In genomic region chr21:42424848-42425602, GRCh38 we compare ENCODE assay signal across 9 cellular contexts. TPM values are rescaled to one million over a fixed set of nuclear protein-coding genes. Genes with fewer than 3 reads are reported as not detected.
A peak's percentile ranks its signal among the peaks of the same experiment; 100 is the strongest.
DNase-seq lines count a peak whose midpoint lies in the region; ATAC-seq and TF ChIP-seq lines count a peak whose summit lies in the region.
"Had no signal": no experiment of that assay in that cellular context is flagged by ENCODE, and none has a peak within 500 bp of the region (broad histone marks: within the 10 kb centered on the region; RNA-seq: fewer than 3 reads in every experiment).

No MANE protein-coding gene starts in this region.

- H3K27ac ChIP-seq in PC-3 (ENCODE audit: low read length): no peak overlapping the region

- TF ChIP-seq CTCF in PC-3 (conservative IDR thresholded peaks at IDR 0.05; ENCODE audit: low read depth, low read length): no peak

- CTCF ChIA-PET in PC-3 (lab: Charles Lee): no interaction called here

- no peaks in the 10 kb centered on the region for H3K27me3 Mint-ChIP-seq in stimulated activated naive CD8-positive, alpha-beta T cell treated with anti-CD3 and anti-CD28 coated beads, Interleukin-15, amount 100 ng/mL, for 72 hours

- ATAC-seq in left ventricle myocardium superior (no peak), PC-3 (no peak)
- ATAC-seq in stimulated activated naive CD8-positive, alpha-beta T cell treated with anti-CD3 and anti-CD28 coated beads, Interleukin-15, amount 100 ng/mL, for 72 hours: peak; percentile 86

- peaks cover 82% of the 10 kb centered on the region for H3K4me1 Mint-ChIP-seq in stimulated activated naive CD8-positive, alpha-beta T cell treated with anti-CD3 and anti-CD28 coated beads, Interleukin-15, amount 100 ng/mL, for 72 hours

- no peaks in the 10 kb centered on the region for H3K9me2 ChIP-seq in PC-3 (replicated peaks; ENCODE audit: low read length)

- H4K20me1 ChIP-seq in PC-3 (ENCODE audit: low read length): no peaks in the 10 kb centered on the region

- H3K4me2 ChIP-seq in PC-3 (ENCODE audit: low read length): no peak overlapping the region

- H3K9me3 ChIP-seq in PC-3 (ENCODE audit: low read length): no peaks in the 10 kb centered on the region

- H3K27me3 ChIP-seq in PC-3 (ENCODE audit: low read length): peaks cover 29% of the 10 kb centered on the region

- H2AFZ ChIP-seq in PC-3 (ENCODE audit: low read length): no peak overlapping the region

- no peaks in the 10 kb centered on the region for H3K4me1 ChIP-seq in PC-3 (ENCODE audit: insufficient read depth, low read length)

- no TSS peak for BruUV-seq in PC-3 (replicated peaks; lab: Mats Ljungman, UMichigan)

- no peaks in the 10 kb centered on the region for H3F3A ChIP-seq in PC-3 (ENCODE audit: low read length, unreplicated experiment)

- no peaks in the 10 kb centered on the region for H3K9me3 Mint-ChIP-seq in stimulated activated naive CD8-positive, alpha-beta T cell treated with anti-CD3 and anti-CD28 coated beads, Interleukin-15, amount 100 ng/mL, for 72 hours

- no peak overlapping the region for H3K9ac ChIP-seq in PC-3 (ENCODE audit: low read length)

- H3K27ac Mint-ChIP-seq in stimulated activated naive CD8-positive, alpha-beta T cell treated with anti-CD3 and anti-CD28 coated beads, Interleukin-15, amount 100 ng/mL, for 72 hours: peak overlapping the region; percentile 81 to 97

- no peaks in the 10 kb centered on the region for H3K79me2 ChIP-seq in PC-3 (ENCODE audit: low read length)

- POLR2A ChIA-PET in PC-3 (lab: Charles Lee; ENCODE audit: unreplicated experiment): no interaction called here

- no peak overlapping the region for H3K4me3 ChIP-seq in PC-3 (ENCODE audit: low read length)

- peak; percentile 53 for DNase-seq in cardiac septum (ENCODE audit: low spot score)
- no peak for DNase-seq in left ventricle myocardium superior
- DNase-seq in activated CD4-positive, alpha-beta T cell treated with anti-CD3 and anti-CD28 coated beads for 1 hour: peak; percentile 63
- DNase-seq in effector CD4-positive, alpha-beta T cell: peak; percentile 75
- DNase-seq in stimulated activated naive CD8-positive, alpha-beta T cell treated with anti-CD3 and anti-CD28 coated beads, Interleukin-15, amount 100 ng/mL, for 72 hours: peak; percentile 59 to 80
- DNase-seq in D341Med (ENCODE audit: low spot score): no peak
- DNase-seq in G401 (ENCODE audit: low spot score): no peak
- no peak for DNase-seq in PC-3
- DNase-seq: NCI-H446 treated with DMSO at 0.1 percent for 48 hours had no signal

- H3K4me3 Mint-ChIP-seq in stimulated activated naive CD8-positive, alpha-beta T cell treated with anti-CD3 and anti-CD28 coated beads, Interleukin-15, amount 100 ng/mL, for 72 hours: peak overlapping the region; percentile 72 to 77

- no peaks in the 10 kb centered on the region for H3K36me3 ChIP-seq in PC-3 (ENCODE audit: low read depth, low read length)

- intact Hi-C loops in cardiac septum (cut with DNase I) (no loop called here), left ventricle myocardium superior (cut with micrococcal nuclease) (no loop called here), PC-3 (cut with micrococcal nuclease) (no loop called here)

- in situ Hi-C loops in G401 (cut with HindIII; ENCODE audit: low sequenced_read_pairs): no loop called here

RNA-seq across cellular contexts. Expression of gene UBASH3A, which starts 21.3 kb away (rescaled TPM):
- total RNA-seq in cardiac septum (not detected), left ventricle myocardium superior (not detected), PC-3 (2014; rRNA removed) (1.0 TPM in 1 of 2 replicates, not detected in the other)
- total RNA-seq in G401 (2014; rRNA removed; shearing (Covaris generic)): not detected in 2 replicates

RNA-seq across cellular contexts. Expression of gene TMPRSS3, which starts 29.2 kb away (rescaled TPM):
- total RNA-seq in cardiac septum (not detected), left ventricle myocardium superior (not detected), PC-3 (2014; rRNA removed) (not detected in 2 replicates)
- not detected in 2 replicates for total RNA-seq in G401 (2014; rRNA removed; shearing (Covaris generic))

RNA-seq across cellular contexts. Expression of gene TFF1, which starts 58.7 kb away (rescaled TPM):
- total RNA-seq in cardiac septum (not detected), left ventricle myocardium superior (not detected), PC-3 (2014; rRNA removed) (99.2 and 111 TPM in 2 replicates)
- total RNA-seq in G401 (2014; rRNA removed; shearing (Covaris generic)): not detected in 2 replicates

Comparison
In these comparisons a context has a peak if more than half of its experiments do, and no peak if none do; other contexts are left out.
1. DNase-seq: peak in cardiac septum (single experiment), activated CD4-positive, alpha-beta T cell treated with anti-CD3 and anti-CD28 coated beads for 1 hour (single experiment), effector CD4-positive, alpha-beta T cell (single experiment) and stimulated activated naive CD8-positive, alpha-beta T cell treated with anti-CD3 and anti-CD28 coated beads, Interleukin-15, amount 100 ng/mL, for 72 hours (2 of 2); none in left ventricle myocardium superior (single experiment), D341Med (single experiment), G401 (single experiment) and PC-3 (single experiment).
2. RNA of gene TFF1, which starts 58.7 kb away (total RNA-seq): 99.2 to 111 TPM in PC-3; not detected in cardiac septum (single experiment), not detected in left ventricle myocardium superior (single experiment) and not detected in G401; every median in the first group is over 100 times any median in the second.